Comparison of ENCODE assay signal across 8 cellular contexts in genomic region chr12:57583008-57583831, GRCh38. TPM values are rescaled to one million over a fixed set of nuclear protein-coding genes. Genes with fewer than 3 reads are reported as not detected.
DNase-seq lines count a peak whose midpoint lies in the region; ATAC-seq, FAIRE-seq and TF ChIP-seq lines count a peak whose summit lies in the region.

No MANE protein-coding gene starts in this region.

- H2AK5ac ChIP-seq in mesenchymal stem cell (ENCODE audit: low read length, severe bottlenecking), result no peak overlapping the region

- no peak overlapping the region for H4K8ac ChIP-seq in mesenchymal stem cell (ENCODE audit: low read length)

- H2BK5ac ChIP-seq in mesenchymal stem cell (ENCODE audit: low read depth, low read length, poor library complexity, severe bottlenecking), result no peak overlapping the region

- no peaks in the 10 kb centered on the region for H3K79me1 ChIP-seq in mesenchymal stem cell (replicated peaks; ENCODE audit: low read length, poor library complexity, severe bottlenecking)

- no peak for FAIRE-seq in D721Med (lab: Jason Lieb, UNC)

- H2AFZ ChIP-seq in mesenchymal stem cell (ENCODE audit: low read depth, low read length), result no peak overlapping the region

- peak; percentile 78 for DNase-seq in D721Med (ENCODE audit: insufficient read length, low spot score)
- peak; percentile 66 for DNase-seq in HK-2 (ENCODE audit: unreplicated experiment)
- peak; percentile 95 for DNase-seq in NCI-H82 (lab: John Stamatoyannopoulos, UW)
- DNase-seq in activated CD4-positive, alpha-beta T cell treated with anti-CD3 and anti-CD28 coated beads, Interleukin-2, amount 50 U/mL, for 48 hours, result peak; percentile 58 to 66
- DNase-seq in effector CD4-positive, alpha-beta T cell, result peak; percentile 60
- peak; percentile 83 for DNase-seq in mesenchymal stem cell
- DNase-seq in stimulated activated CD8-positive, alpha-beta memory T cell treated with anti-CD3 and anti-CD28 coated beads, Interleukin-4, amount 100 ng/mL, for 24 hours (ENCODE audit: low read depth), result peak; percentile 41

- no peak overlapping the region for H4K91ac ChIP-seq in mesenchymal stem cell (ENCODE audit: low read length)

- H3K4me1 ChIP-seq in mesenchymal stem cell (ENCODE audit: control insufficient read depth, insufficient read depth, low read depth, low read length), result no peaks in the 10 kb centered on the region

- TF ChIP-seq CTCF in D721Med (IDR thresholded peaks at IDR 0.05; ENCODE audit: insufficient read depth, missing control alignments), result peak; percentile 97

- H3K4me3 ChIP-seq in mesenchymal stem cell (ENCODE audit: insufficient read depth in 1 of 2, low read depth in 1 of 2, low read length in 2 of 2), result no peak overlapping the region

- H3K36me3 ChIP-seq in mesenchymal stem cell (ENCODE audit: control insufficient read depth in 1 of 2, insufficient read depth in 2 of 2, low read depth in 1 of 2, low read length in 2 of 2), result peaks cover 0 to 11% of the 10 kb centered on the region in 2 experiments

- no peak overlapping the region for H3K9ac ChIP-seq in mesenchymal stem cell (ENCODE audit: low read length)

- no peaks in the 10 kb centered on the region for H3K9me3 ChIP-seq in mesenchymal stem cell (ENCODE audit: control insufficient read depth, low read length)

- 46% methylated on average over 13 of the region's 13 CpGs for WGBS in mesenchymal stem cell

- no peak overlapping the region for H3K4me2 ChIP-seq in mesenchymal stem cell (ENCODE audit: low read length, poor library complexity, severe bottlenecking)

- H3K27ac ChIP-seq in mesenchymal stem cell (ENCODE audit: low read length, poor library complexity, severe bottlenecking), result no peak overlapping the region

- H3K14ac ChIP-seq in mesenchymal stem cell (ENCODE audit: low read length in 2 of 2), result no peak overlapping the region

- ATAC-seq in GM21360 (IDR thresholded peaks at IDR 0.05; ENCODE audit: unreplicated experiment), result peak; percentile 95

- H3K27me3 ChIP-seq in mesenchymal stem cell (ENCODE audit: control insufficient read depth in 1 of 2, insufficient read depth in 1 of 2, low read length in 2 of 2), result peaks cover 40 to 79% of the 10 kb centered on the region in 2 experiments

- no peak overlapping the region for H3K18ac ChIP-seq in mesenchymal stem cell (ENCODE audit: low read depth in 1 of 2, low read length in 2 of 2)

- H2BK120ac ChIP-seq in mesenchymal stem cell (ENCODE audit: low read depth, low read length), result no peak overlapping the region

- H3K4ac ChIP-seq in mesenchymal stem cell (ENCODE audit: low read depth in 1 of 2, low read length in 2 of 2), result no peak overlapping the region

- no peak overlapping the region for H2BK15ac ChIP-seq in mesenchymal stem cell (ENCODE audit: low read depth, poor library complexity, severe bottlenecking)

- H2BK12ac ChIP-seq in mesenchymal stem cell (ENCODE audit: low read length in 2 of 2), result no peak overlapping the region

- no peak overlapping the region for H3K23ac ChIP-seq in mesenchymal stem cell (ENCODE audit: low read length in 2 of 2)

RNA-seq across cellular contexts. Expression of gene PIP4K2C, which starts 7.8 kb away (rescaled TPM):
- polyA plus RNA-seq in mesenchymal stem cell (2013, experiment 1 of 2), result 15.5 TPM
- polyA plus RNA-seq in mesenchymal stem cell (2013, experiment 2 of 2), result 15.4 TPM

RNA-seq across cellular contexts. Expression of gene DTX3, which starts 21.4 kb away (rescaled TPM):
- polyA plus RNA-seq in mesenchymal stem cell (2013, experiment 1 of 2), result 27.2 TPM
- polyA plus RNA-seq in mesenchymal stem cell (2013, experiment 2 of 2), result 26.4 TPM

RNA-seq across cellular contexts. Expression of gene ARHGEF25, which starts 28.0 kb away (rescaled TPM):
- polyA plus RNA-seq in mesenchymal stem cell (2013, experiment 1 of 2), result 6.7 TPM
- 5.9 TPM for polyA plus RNA-seq in mesenchymal stem cell (2013, experiment 2 of 2)

RNA-seq across cellular contexts. Expression of gene KIF5A, which starts 33.4 kb away (rescaled TPM):
- 0.26 TPM for polyA plus RNA-seq in mesenchymal stem cell (2013, experiment 1 of 2)
- 0.22 TPM for polyA plus RNA-seq in mesenchymal stem cell (2013, experiment 2 of 2)

RNA-seq across cellular contexts. Expression of gene DCTN2, which starts 36.2 kb away (rescaled TPM):
- polyA plus RNA-seq in mesenchymal stem cell (2013, experiment 1 of 2), result 143 TPM
- polyA plus RNA-seq in mesenchymal stem cell (2013, experiment 2 of 2), result 134 TPM

Comparison
In these comparisons a context has a peak if more than half of its experiments do, and no peak if none do; other contexts are left out.
1. DNase-seq: peak in every context shown above with its lines; median percentile 95 in NCI-H82; 83 in mesenchymal stem cell; 78 in D721Med; 66 in HK-2; 62 in activated CD4-positive, alpha-beta T cell treated with anti-CD3 and anti-CD28 coated beads, Interleukin-2, amount 50 U/mL, for 48 hours; 60 in effector CD4-positive, alpha-beta T cell; 41 in stimulated activated CD8-positive, alpha-beta memory T cell treated with anti-CD3 and anti-CD28 coated beads, Interleukin-4, amount 100 ng/mL, for 24 hours.